Comparison of ENCODE assay signal across 12 cellular contexts in the genomic region with DNA sequence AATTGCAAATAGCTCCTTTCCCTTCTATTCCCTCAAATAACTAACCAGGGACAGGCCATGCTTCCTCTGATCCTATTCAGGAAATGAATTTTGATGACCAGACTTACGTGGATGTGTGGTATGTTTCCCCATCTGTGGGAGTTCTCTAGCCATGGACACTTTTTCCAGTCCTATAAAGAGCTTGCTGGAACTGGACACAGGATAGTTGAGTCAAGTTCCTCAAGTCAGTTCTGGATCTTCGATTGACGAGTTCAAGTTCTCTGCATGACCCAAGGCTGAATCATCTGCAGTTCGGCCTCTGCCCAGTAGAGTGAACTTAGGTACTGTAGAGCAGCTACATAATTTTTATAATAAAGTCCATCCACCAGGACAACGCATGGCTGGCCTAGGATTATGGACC. TPM values are rescaled to one million over a fixed set of nuclear protein-coding genes. Genes with fewer than 3 reads are reported as not detected.
DNase-seq lines count a peak whose midpoint lies in the region; ATAC-seq and TF ChIP-seq lines count a peak whose summit lies in the region.
"Had no signal": no experiment of that assay in that cellular context is flagged by ENCODE, and none has a peak within 500 bp of the region (broad histone marks: within the 10 kb centered on the region; RNA-seq: fewer than 3 reads in every experiment).

No MANE protein-coding gene starts in this region.

- H3K4me1 ChIP-seq in SJSA1 (replicated peaks) (peaks cover 20% of the 10 kb centered on the region), upper lobe of right lung (no peaks in the 10 kb centered on the region), MM.1S (ENCODE audit: low read length) (peaks cover 17% of the 10 kb centered on the region)
- H3K4me1 ChIP-seq: gastroesophageal sphincter had no signal

- no peaks in the 10 kb centered on the region for H4K20me1 ChIP-seq in MM.1S (ENCODE audit: insufficient read depth, low read length)

- H3K36me3 ChIP-seq in SJSA1 (no peaks in the 10 kb centered on the region), upper lobe of right lung (no peaks in the 10 kb centered on the region), MM.1S (replicated peaks; ENCODE audit: insufficient read depth, low read length) (no peaks in the 10 kb centered on the region)
- H3K36me3 ChIP-seq: gastroesophageal sphincter had no signal

- no peaks in the 10 kb centered on the region for H3F3A ChIP-seq in MM.1S (ENCODE audit: insufficient read depth, low read length)

- intact Hi-C loops in upper lobe of right lung (cut with DNase I): no loop called here

- no peaks in the 10 kb centered on the region for H3K27me3 ChIP-seq in SJSA1 (replicated peaks)
- H3K27me3 ChIP-seq in upper lobe of right lung: no peaks in the 10 kb centered on the region
- H3K27me3 ChIP-seq in MM.1S (replicated peaks; ENCODE audit: insufficient read depth, low read length): no peaks in the 10 kb centered on the region

- peak overlapping the region; percentile 80 for H3K27ac ChIP-seq in SJSA1
- no peak overlapping the region for H3K27ac ChIP-seq in upper lobe of right lung
- H3K27ac ChIP-seq in MM.1S (ENCODE audit: low read length): no peak overlapping the region
- H3K27ac ChIP-seq: gastroesophageal sphincter had no signal

- TF ChIP-seq CTCF in upper lobe of right lung (IDR thresholded peaks at IDR 0.05) (no peak), MM.1S (IDR thresholded peaks at IDR 0.05; ENCODE audit: low read length) (no peak)

- no peaks in the 10 kb centered on the region for H3K9me2 ChIP-seq in MM.1S (replicated peaks; ENCODE audit: insufficient read depth, low read length)

- ATAC-seq in upper lobe of right lung: no peak
- ATAC-seq: activated CD8-positive, alpha-beta T cell treated with anti-CD3 and anti-CD28 coated beads for 36 hours; activated naive CD8-positive, alpha-beta T cell treated with anti-CD3 and anti-CD28 coated beads, Interleukin-2, amount 50 U/mL, for 24 hours; gastroesophageal sphincter had no signal

- H3K4me2 ChIP-seq in MM.1S (ENCODE audit: low read depth, low read length): no peak overlapping the region

- DNase-seq in DMS53 (lab: John Stamatoyannopoulos, UW) (peak; percentile 14), DMS53 treated with DMSO at 0.1 percent for 48 hours (lab: John Stamatoyannopoulos, UW; ENCODE audit: unreplicated experiment) (no peak), SJSA1 (ENCODE audit: low read depth in 1 of 2, low spot score in 2 of 2) (peak; percentile 73 to 83), fibroblast of gingiva (ENCODE audit: low read depth) (peak; percentile 48), smooth muscle cell of the brain vasculature (ENCODE audit: low read depth, low spot score) (peak; percentile 7), hippocampal formation (lab: John Stamatoyannopoulos, UW) (no peak), upper lobe of right lung (no peak), MM.1S (no peak)
- DNase-seq: activated CD8-positive, alpha-beta T cell treated with anti-CD3 and anti-CD28 coated beads for 36 hours; activated naive CD8-positive, alpha-beta T cell treated with anti-CD3 and anti-CD28 coated beads, Interleukin-2, amount 50 U/mL, for 24 hours; stimulated activated CD4-positive, alpha-beta T cell treated with anti-CD3 and anti-CD28 coated beads, Interleukin-2, amount 100 ng/mL, for 24 hours had no signal

- H3K9ac ChIP-seq in MM.1S (ENCODE audit: low read length): no peak overlapping the region

- no peaks in the 10 kb centered on the region for H3K79me2 ChIP-seq in MM.1S (ENCODE audit: low read length)

- no peak overlapping the region for H2AFZ ChIP-seq in MM.1S (ENCODE audit: low read length)

- H3K9me3 ChIP-seq in SJSA1 (replicated peaks) (peaks cover 8% of the 10 kb centered on the region; the same call in 1 of the 2 replicates), upper lobe of right lung (no peaks in the 10 kb centered on the region), MM.1S (replicated peaks; ENCODE audit: insufficient read depth, low read length) (no peaks in the 10 kb centered on the region)
- H3K9me3 ChIP-seq: gastroesophageal sphincter had no signal

- H3K4me3 ChIP-seq in SJSA1: no peak overlapping the region
- no peak overlapping the region for H3K4me3 ChIP-seq in upper lobe of right lung
- H3K4me3 ChIP-seq in MM.1S (ENCODE audit: low read length): no peak overlapping the region
- H3K4me3 ChIP-seq: gastroesophageal sphincter had no signal

RNA-seq across cellular contexts. Expression of a gene that starts 52.7 kb away (rescaled TPM):
- 579 and 793 TPM in 2 replicates for total RNA-seq in SJSA1 (2014; rRNA removed; shearing (Covaris generic))
- total RNA-seq in upper lobe of right lung: 283 TPM

Comparison
In these comparisons a context has a peak if more than half of its experiments do, and no peak if none do; other contexts are left out.
1. DNase-seq: peak in DMS53 (single experiment), SJSA1 (2 of 2), fibroblast of gingiva (single experiment) and smooth muscle cell of the brain vasculature (single experiment); none in DMS53 treated with DMSO at 0.1 percent for 48 hours (single experiment), hippocampal formation (0 of 2), upper lobe of right lung (single experiment) and MM.1S (single experiment).